Comparison of ENCODE assay signal across 1 cellular context in genomic region chr10:68900427-68901105, GRCh38.
A peak's percentile ranks its signal among the peaks of the same experiment; 100 is the strongest.
TF ChIP-seq lines count a peak whose summit lies in the region.

No MANE protein-coding gene starts in this region.

TF ChIP-seq in HepG2, 621 proteins besides CTCF, POLR2A, EP300 and RAD21 (continued from another document and continues in another):
- TF ChIP-seq ZNF569 (CRISPR knock-in tag; IDR thresholded peaks at IDR 0.05; ENCODE audit: borderline replicate concordance), result peak; percentile 39; the same call in 1 of the 2 replicates
- peak; percentile 81; the same call in 1 of the 2 replicates for TF ChIP-seq ZBTB49 (CRISPR knock-in tag; IDR thresholded peaks at IDR 0.05; ENCODE audit: borderline replicate concordance)
- no peak for TF ChIP-seq ZBTB3 (CRISPR knock-in tag; IDR thresholded peaks at IDR 0.05; ENCODE audit: borderline replicate concordance, low read depth)
- no peak for TF ChIP-seq SIN3B (IDR thresholded peaks at IDR 0.05; ENCODE audit: low read length)
- TF ChIP-seq ZNF275 (CRISPR knock-in tag; IDR thresholded peaks at IDR 0.05; ENCODE audit: borderline replicate concordance), result no peak; the same call in 1 of the 2 replicates
- TF ChIP-seq SRY (CRISPR knock-in tag; IDR thresholded peaks at IDR 0.05), result peak; percentile 95; the same call in 1 of the 2 replicates
- TF ChIP-seq ZNF234 (CRISPR knock-in tag; conservative IDR thresholded peaks at IDR 0.05), result no peak
- TF ChIP-seq TEAD3 (CRISPR knock-in tag; optimal IDR thresholded peaks at IDR 0.05; ENCODE audit: borderline replicate concordance), result peak; percentile 79
- 0 out of 2 replicates have a peak, but pooled peaks have one; percentile 26 for TF ChIP-seq KDM6A (CRISPR knock-in tag; IDR thresholded peaks at IDR 0.05; ENCODE audit: low read depth)
- TF ChIP-seq RNF2 (conservative IDR thresholded peaks at IDR 0.05; ENCODE audit: low read depth), result peak; percentile 91
- no peak for TF ChIP-seq IKZF1 (IDR thresholded peaks at IDR 0.05)
- 0 out of 2 replicates have a peak, but pooled peaks have one; percentile 55 for TF ChIP-seq ZNF512B (CRISPR knock-in tag; IDR thresholded peaks at IDR 0.05; ENCODE audit: borderline replicate concordance)
- no peak for TF ChIP-seq ZNF513 (CRISPR knock-in tag; conservative IDR thresholded peaks at IDR 0.05)
- 0 out of 2 replicates have a peak, but pooled peaks have one; percentile 57 for TF ChIP-seq ZNF678 (CRISPR knock-in tag; IDR thresholded peaks at IDR 0.05)
- no peak for TF ChIP-seq ISX (CRISPR knock-in tag; conservative IDR thresholded peaks at IDR 0.05)
- TF ChIP-seq ZEB1 (IDR thresholded peaks at IDR 0.05; ENCODE audit: insufficient replicate concordance, low read depth), result no peak
- no peak for TF ChIP-seq SMARCE1 (IDR thresholded peaks at IDR 0.05; ENCODE audit: borderline replicate concordance)
- no peak for TF ChIP-seq PRDM4 (CRISPR knock-in tag; IDR thresholded peaks at IDR 0.05; ENCODE audit: borderline replicate concordance)
- no peak for TF ChIP-seq NFE2 (CRISPR knock-in tag; IDR thresholded peaks at IDR 0.05)
- no peak; the same call in 1 of the 2 replicates for TF ChIP-seq JUND (CRISPR knock-in tag; IDR thresholded peaks at IDR 0.05)
- TF ChIP-seq ARID4A (CRISPR knock-in tag; IDR thresholded peaks at IDR 0.05; ENCODE audit: borderline replicate concordance), result no peak
- TF ChIP-seq ZSCAN20 (CRISPR knock-in tag; IDR thresholded peaks at IDR 0.05; ENCODE audit: borderline replicate concordance), result no peak
- peak; percentile 64; the same call in 1 of the 2 replicates for TF ChIP-seq TMF1 (CRISPR knock-in tag; IDR thresholded peaks at IDR 0.05; ENCODE audit: low read depth)
- no peak; the same call in 1 of the 2 replicates for TF ChIP-seq XBP1 (CRISPR knock-in tag; IDR thresholded peaks at IDR 0.05)
- TF ChIP-seq PPARG (CRISPR knock-in tag; conservative IDR thresholded peaks at IDR 0.05), result 0 out of 2 replicates have a peak, but pooled peaks have one; percentile 19
- peak; percentile 20; the same call in 1 of the 2 replicates for TF ChIP-seq SNAI1 (CRISPR knock-in tag; IDR thresholded peaks at IDR 0.05; ENCODE audit: borderline replicate concordance)
- TF ChIP-seq WIZ (CRISPR knock-in tag; IDR thresholded peaks at IDR 0.05), result no peak; the same call in 1 of the 2 replicates
- peak; percentile 95 for TF ChIP-seq ZMYM4 (CRISPR knock-in tag; IDR thresholded peaks at IDR 0.05)
- peak; percentile 76; the same call in 1 of the 2 replicates for TF ChIP-seq ZNF788 (CRISPR knock-in tag; IDR thresholded peaks at IDR 0.05; ENCODE audit: borderline replicate concordance)
- TF ChIP-seq IRF9 (CRISPR knock-in tag; IDR thresholded peaks at IDR 0.05; ENCODE audit: borderline replicate concordance), result peak; percentile 87
- no peak for TF ChIP-seq AHDC1 (CRISPR knock-in tag; IDR thresholded peaks at IDR 0.05; ENCODE audit: borderline replicate concordance)
- TF ChIP-seq U2AF1 (optimal IDR thresholded peaks at IDR 0.05; ENCODE audit: low read depth, low read length), result no peak
- peak; percentile 81; the same call in 1 of the 2 replicates for TF ChIP-seq SALL1 (CRISPR knock-in tag; IDR thresholded peaks at IDR 0.05)
- TF ChIP-seq ATF1 (CRISPR knock-in tag; IDR thresholded peaks at IDR 0.05), result no peak
- TF ChIP-seq FOXO1 (CRISPR knock-in tag; IDR thresholded peaks at IDR 0.05), result peak; percentile 54
- no peak for TF ChIP-seq DNMT1 (CRISPR knock-in tag; IDR thresholded peaks at IDR 0.05)
- peak; percentile 73; the same call in 1 of the 2 replicates for TF ChIP-seq ZSCAN22 (CRISPR knock-in tag; IDR thresholded peaks at IDR 0.05)
- no peak for TF ChIP-seq ZNF232 (CRISPR knock-in tag; IDR thresholded peaks at IDR 0.05; ENCODE audit: borderline replicate concordance)
